8 cellular contexts compared by ENCODE assay signal in the genomic region with DNA sequence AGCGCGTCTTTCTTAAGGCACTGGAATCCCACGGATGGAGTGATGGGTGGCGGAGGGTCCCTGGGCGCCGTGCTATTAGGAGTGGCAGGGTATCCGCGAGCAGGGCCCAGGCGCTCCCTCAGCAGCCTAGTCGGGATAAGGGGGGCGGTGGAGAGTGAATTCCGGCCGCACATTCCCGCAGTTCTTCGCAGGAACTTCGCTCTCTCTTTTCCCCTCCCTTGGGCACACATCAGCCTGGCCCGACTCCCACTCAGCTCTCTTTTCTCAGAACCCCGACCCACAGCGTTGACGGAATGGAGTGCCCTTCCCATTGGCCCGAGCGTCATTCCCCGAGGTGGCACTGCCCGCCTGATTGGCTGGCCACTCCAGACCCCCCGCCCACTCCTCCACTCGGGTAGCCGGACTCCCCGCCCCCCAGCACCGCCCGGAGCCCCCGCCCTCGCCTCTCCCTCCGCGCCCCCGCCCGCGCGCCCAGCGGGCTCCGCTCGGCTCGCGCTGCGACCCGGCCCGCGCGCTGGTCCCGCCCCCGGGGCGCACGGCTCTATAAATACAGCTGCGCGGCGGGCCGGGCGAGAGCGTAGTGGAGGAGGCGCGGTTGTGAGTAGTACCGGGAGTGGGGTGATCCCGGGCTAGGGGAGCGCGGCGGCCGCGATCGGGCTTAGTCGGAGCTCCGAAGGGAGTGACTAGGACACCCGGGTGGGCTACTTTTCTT.
DNase-seq lines count a peak whose midpoint lies in the region; ATAC-seq and TF ChIP-seq lines count a peak whose summit lies in the region.

A gene with protein sequence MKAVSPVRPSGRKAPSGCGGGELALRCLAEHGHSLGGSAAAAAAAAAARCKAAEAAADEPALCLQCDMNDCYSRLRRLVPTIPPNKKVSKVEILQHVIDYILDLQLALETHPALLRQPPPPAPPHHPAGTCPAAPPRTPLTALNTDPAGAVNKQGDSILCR (plus strand): TSS at position 572 of the 712 bp plus-strand sequence. CDS start 385 bp downstream, outside the sequence.

- peak; percentile 41 for ATAC-seq in stimulated activated memory B cell treated with anti-CD40 and anti-IgM and Interleukin-4, amounts not matched to agents 10 μg/mL and 1 μg/mL and 100 μg/mL, for 72 hours
- ATAC-seq in HG02642 (IDR thresholded peaks at IDR 0.05; ENCODE audit: poor library complexity, unreplicated experiment) = no peak
- ATAC-seq in HG03460 (IDR thresholded peaks at IDR 0.05; ENCODE audit: unreplicated experiment) = no peak

- in situ Hi-C loops in GM13977 (cut with MboI; ENCODE audit: low pct_unique_long_range_greater_than_20kb, low sequenced_read_pairs, unreplicated experiment) = no loop called here

- TF ChIP-seq CTCF in GM13977 (IDR thresholded peaks at IDR 0.05; ENCODE audit: extremely low read depth, insufficient read depth, missing control alignments) = no peak

- no peak within 1 kb of the TSS for H3K4me3 Mint-ChIP-seq in stimulated activated memory B cell treated with anti-CD40 and anti-IgM and Interleukin-4, amounts not matched to agents 10 μg/mL and 1 μg/mL and 100 μg/mL, for 72 hours

- DNase-seq in EL (peak; percentile 91), NCI-H345 (lab: John Stamatoyannopoulos, UW) (peak; percentile 85), cortex of kidney (lab: John Stamatoyannopoulos, UW) (peak; percentile 69), kidney glomerular epithelial cell (lab: John Stamatoyannopoulos, UW) (peak; percentile 98), GM13977 (ENCODE audit: low spot score) (no peak)

- peaks cover 39% of the 10 kb centered on the region for H3K27me3 Mint-ChIP-seq in stimulated activated memory B cell treated with anti-CD40 and anti-IgM and Interleukin-4, amounts not matched to agents 10 μg/mL and 1 μg/mL and 100 μg/mL, for 72 hours

- peaks cover 9% of the 10 kb centered on the region for H3K4me1 Mint-ChIP-seq in stimulated activated memory B cell treated with anti-CD40 and anti-IgM and Interleukin-4, amounts not matched to agents 10 μg/mL and 1 μg/mL and 100 μg/mL, for 72 hours

- no peak within 1 kb of the TSS for H3K27ac Mint-ChIP-seq in stimulated activated memory B cell treated with anti-CD40 and anti-IgM and Interleukin-4, amounts not matched to agents 10 μg/mL and 1 μg/mL and 100 μg/mL, for 72 hours

- H3K36me3 Mint-ChIP-seq in stimulated activated memory B cell treated with anti-CD40 and anti-IgM and Interleukin-4, amounts not matched to agents 10 μg/mL and 1 μg/mL and 100 μg/mL, for 72 hours = no peaks in the 10 kb centered on the region

- peaks cover 5% of the 10 kb centered on the region for H3K9me3 Mint-ChIP-seq in stimulated activated memory B cell treated with anti-CD40 and anti-IgM and Interleukin-4, amounts not matched to agents 10 μg/mL and 1 μg/mL and 100 μg/mL, for 72 hours
